In the genomic region with DNA sequence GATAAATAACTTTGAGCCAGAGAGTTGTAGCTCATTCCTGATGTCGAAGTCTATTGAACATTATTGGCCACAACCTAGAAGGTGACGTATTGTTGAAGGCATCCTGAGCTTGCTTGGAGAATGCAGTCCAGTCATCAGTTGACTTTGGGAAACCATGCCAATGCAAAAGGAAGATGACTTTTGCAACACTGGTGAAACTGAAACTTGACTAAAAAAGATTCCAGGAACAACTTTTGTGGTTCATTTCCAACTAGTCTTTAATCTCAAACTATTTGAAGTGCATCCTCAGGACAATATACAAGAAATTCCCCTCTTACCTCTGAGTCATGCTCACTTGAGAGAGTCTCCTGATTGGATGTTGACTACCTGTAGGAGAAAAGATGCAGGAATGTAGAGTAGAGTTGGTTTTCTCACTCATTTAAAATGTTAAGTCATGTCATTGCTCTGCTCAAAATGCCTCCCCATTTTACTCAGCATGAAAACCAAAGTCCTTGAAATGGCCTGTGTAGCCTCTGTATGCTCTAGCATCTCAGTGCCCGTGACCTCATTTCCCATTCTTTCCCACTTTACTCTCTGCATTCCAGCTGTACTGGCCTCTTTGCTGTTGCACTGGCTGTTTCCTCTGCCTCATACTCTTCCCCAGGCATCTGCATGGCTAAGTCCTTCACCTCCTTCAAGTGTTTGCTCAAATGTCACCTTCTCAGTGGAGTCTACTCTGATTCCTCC, we compare ENCODE assay signal across 13 cellular contexts. TPM values are rescaled to one million over a fixed set of nuclear protein-coding genes. Genes with fewer than 3 reads are reported as not detected.
A peak's percentile ranks its signal among the peaks of the same experiment; 100 is the strongest.
DNase-seq lines count a peak whose midpoint lies in the region; ATAC-seq and TF ChIP-seq lines count a peak whose summit lies in the region.
"Had no signal": no experiment of that assay in that cellular context is flagged by ENCODE, and none has a peak within 500 bp of the region (broad histone marks: within the 10 kb centered on the region; RNA-seq: fewer than 3 reads in every experiment).

No MANE protein-coding gene starts in this region.

- DNase-seq in activated CD4-positive, alpha-beta T cell treated with anti-CD3 and anti-CD28 coated beads, Interleukin-2, amount 50 U/mL, for 48 hours, result peak; percentile 1 to 6
- DNase-seq in activated CD4-positive, alpha-beta T cell treated with anti-CD3 and anti-CD28 coated beads, Interleukin-2, amount 50 U/mL, for 1 hour, result no peak
- DNase-seq in NCI-H510A treated with DMSO at 0.1 percent for 48 hours (lab: John Stamatoyannopoulos, UW), result peak; percentile 71
- DNase-seq in endodermal cell, result peak; percentile 68
- DNase-seq in NCI-H146 (lab: John Stamatoyannopoulos, UW), result no peak
- no peak for DNase-seq in HT-29 (ENCODE audit: low spot score)
- DNase-seq: activated effector memory CD4-positive, alpha-beta T cell treated with Interleukin-2 at 50 U/mL for 16 hours; retina; stimulated activated CD8-positive, alpha-beta memory T cell treated with anti-CD3 and anti-CD28 coated beads, Interleukin-4, amount 100 ng/mL, for 48 hours had no signal

- TF ChIP-seq CTCF in endodermal cell (conservative IDR thresholded peaks at IDR 0.05), result no peak

- H3K4me1 Mint-ChIP-seq in endodermal cell, result no peaks in the 10 kb centered on the region
- peaks cover 34% of the 10 kb centered on the region for H3K4me1 Mint-ChIP-seq in stimulated activated naive CD8-positive, alpha-beta T cell treated with anti-CD3 and anti-CD28 coated beads, Interleukin-15, Interleukin-2, amounts not matched to agents 100 ng/mL and 50 ng/mL, for 24 hours (ENCODE audit: low read depth)
- H3K4me1 Mint-ChIP-seq: B cell had no signal

- WGBS in endodermal cell (ENCODE audit: insufficient coverage in 1 of 2, insufficient read length in 1 of 2), 2 experiments, result 91 to 93% methylated on average over 3 of the region's 3 CpGs

- no peak overlapping the region for H3K27ac ChIP-seq in endodermal cell (ENCODE audit: low read depth, low read length)

- no peak overlapping the region for H3K4me3 Mint-ChIP-seq in endodermal cell
- H3K4me3 Mint-ChIP-seq in stimulated activated naive CD8-positive, alpha-beta T cell treated with anti-CD3 and anti-CD28 coated beads, Interleukin-15, Interleukin-2, amounts not matched to agents 100 ng/mL and 50 ng/mL, for 24 hours, result no peak overlapping the region
- H3K4me3 Mint-ChIP-seq: B cell had no signal

- no peak for ATAC-seq in GM18519 (IDR thresholded peaks at IDR 0.05; ENCODE audit: low FRiP score, unreplicated experiment)
- ATAC-seq: HCT116 had no signal

- H3K4me1 ChIP-seq in endodermal cell (ENCODE audit: control insufficient read depth, insufficient read depth, low read length), result no peaks in the 10 kb centered on the region

- no peak overlapping the region for H3K4me3 ChIP-seq in endodermal cell (ENCODE audit: low read length)

- H3K9ac ChIP-seq in endodermal cell (ENCODE audit: extremely low read depth, low read length, poor library complexity, severe bottlenecking), result no peak overlapping the region

- peaks cover 23% of the 10 kb centered on the region for H3K36me3 Mint-ChIP-seq in endodermal cell (ENCODE audit: low read depth)
- H3K36me3 Mint-ChIP-seq in stimulated activated naive CD8-positive, alpha-beta T cell treated with anti-CD3 and anti-CD28 coated beads, Interleukin-15, Interleukin-2, amounts not matched to agents 100 ng/mL and 50 ng/mL, for 24 hours (ENCODE audit: low read depth), result no peaks in the 10 kb centered on the region

- H3K36me3 ChIP-seq in endodermal cell (ENCODE audit: control insufficient read depth, insufficient read depth, low read length), result peaks cover 53% of the 10 kb centered on the region

- no peaks in the 10 kb centered on the region for H3K27me3 ChIP-seq in endodermal cell (ENCODE audit: control insufficient read depth, insufficient read depth, low read length, poor library complexity, severe bottlenecking)

- H3K9me3 ChIP-seq in endodermal cell (ENCODE audit: control insufficient read depth, low read length), result no peaks in the 10 kb centered on the region

- H3K9me3 Mint-ChIP-seq in endodermal cell, result no peaks in the 10 kb centered on the region
- no peaks in the 10 kb centered on the region for H3K9me3 Mint-ChIP-seq in stimulated activated naive CD8-positive, alpha-beta T cell treated with anti-CD3 and anti-CD28 coated beads, Interleukin-15, Interleukin-2, amounts not matched to agents 100 ng/mL and 50 ng/mL, for 24 hours

- no peaks in the 10 kb centered on the region for H3K27me3 Mint-ChIP-seq in endodermal cell (ENCODE audit: insufficient read depth)
- H3K27me3 Mint-ChIP-seq in stimulated activated naive CD8-positive, alpha-beta T cell treated with anti-CD3 and anti-CD28 coated beads, Interleukin-15, Interleukin-2, amounts not matched to agents 100 ng/mL and 50 ng/mL, for 24 hours, result no peaks in the 10 kb centered on the region

- no peak overlapping the region for H3K27ac Mint-ChIP-seq in endodermal cell
- peak overlapping the region; percentile 26 for H3K27ac Mint-ChIP-seq in stimulated activated naive CD8-positive, alpha-beta T cell treated with anti-CD3 and anti-CD28 coated beads, Interleukin-15, Interleukin-2, amounts not matched to agents 100 ng/mL and 50 ng/mL, for 24 hours
- H3K27ac Mint-ChIP-seq: B cell had no signal

RNA-seq across cellular contexts. Expression of a gene that starts 24.4 kb away (rescaled TPM):
- 10 to 100 TPM in 1 of 2 donors, 1 to 10 TPM in 1; 7.2 to 11.1 TPM for total RNA-seq in endodermal cell
- 6.2 TPM for polyA plus RNA-seq in endodermal cell (2013, experiment 1 of 2)
- 7.4 TPM for polyA plus RNA-seq in endodermal cell (2013, experiment 2 of 2)
- total RNA-seq in HT-29 (2014; rRNA removed; shearing (Covaris generic)), result 0.53 and 1.2 TPM in 2 replicates

RNA-seq across cellular contexts. Expression of a gene that starts 24.4 kb away (rescaled TPM):
- total RNA-seq in endodermal cell, result 10 to 100 TPM; 19.7 to 49.0 TPM
- 33.6 TPM for polyA plus RNA-seq in endodermal cell (2013, experiment 1 of 2)
- polyA plus RNA-seq in endodermal cell (2013, experiment 2 of 2), result 28.9 TPM
- total RNA-seq in HT-29 (2014; rRNA removed; shearing (Covaris generic)), result 20.6 and 21.2 TPM in 2 replicates

Comparison
In these comparisons a context has a peak if more than half of its experiments do, and no peak if none do; other contexts are left out.
1. DNase-seq: peak in activated CD4-positive, alpha-beta T cell treated with anti-CD3 and anti-CD28 coated beads, Interleukin-2, amount 50 U/mL, for 48 hours (2 of 2), NCI-H510A treated with DMSO at 0.1 percent for 48 hours (single experiment) and endodermal cell (single experiment); none in activated CD4-positive, alpha-beta T cell treated with anti-CD3 and anti-CD28 coated beads, Interleukin-2, amount 50 U/mL, for 1 hour (single experiment), NCI-H146 (single experiment) and HT-29 (single experiment).